8 cellular contexts compared by ENCODE assay signal in genomic region chr18:77131100-77131651, GRCh38. TPM values are rescaled to one million over a fixed set of nuclear protein-coding genes. Genes with fewer than 3 reads are reported as not detected.
DNase-seq lines count a peak whose midpoint lies in the region; ATAC-seq, FAIRE-seq and TF ChIP-seq lines count a peak whose summit lies in the region.

No MANE protein-coding gene starts in this region.

- H3K27me3 ChIP-seq in HUES6 (ENCODE audit: control insufficient read depth, insufficient read depth, low read length) (peaks cover 61% of the 10 kb centered on the region), esophagus (ENCODE audit: control insufficient read depth in 1 of 2, insufficient read depth in 2 of 2, low read length in 2 of 2) (no peaks in the 10 kb centered on the region), upper lobe of left lung (no peaks in the 10 kb centered on the region)
- no peaks in the 10 kb centered on the region for H3K27me3 ChIP-seq in naive thymus-derived CD4-positive, alpha-beta T cell (ENCODE audit: control insufficient read depth in 2 of 2, insufficient read depth in 2 of 2, low read length in 2 of 2)

- H3K27ac ChIP-seq in HUES6 (ENCODE audit: low read depth, low read length), result no peak overlapping the region
- H3K27ac ChIP-seq in esophagus (ENCODE audit: low read depth in 2 of 2, low read length in 1 of 2), result peak overlapping the region; percentile 84 to 92
- H3K27ac ChIP-seq in naive thymus-derived CD4-positive, alpha-beta T cell (ENCODE audit: low read depth, low read length), result peak overlapping the region; percentile 87
- H3K27ac ChIP-seq in upper lobe of left lung, result peak overlapping the region; percentile 96 to 99 (median 97)

- intact Hi-C loops in activated CD4-positive, alpha-beta memory T cell treated with anti-CD3 and anti-CD28 coated beads for 36 hours (cut with micrococcal nuclease), result loop anchor here (1.0 to 2.0 kb wide), 2 partner anchors 69 to 78 kb away; no protein-coding TSS in a partner anchor
- intact Hi-C loops in naive thymus-derived CD4-positive, alpha-beta T cell (cut with micrococcal nuclease), result loop anchor here in 1 of 2 donors (1.0 to 5.0 kb wide), 2 partner anchors 34 to 76 kb away; no protein-coding TSS in a partner anchor

- no peak overlapping the region for H3K9ac ChIP-seq in HUES6 (ENCODE audit: low read length)

- FAIRE-seq in HTR-8/SVneo (lab: Jason Lieb, UNC), result no peak

- WGBS in esophagus, 2 donors, result 4 to 5% methylated on average over 29 to 31 of the region's 31 CpGs
- 3 to 7% methylated on average over 17 to 31 of the region's 31 CpGs for WGBS in upper lobe of left lung, 2 donors

- peak overlapping the region; percentile 79 for H3K4me3 ChIP-seq in HUES6 (ENCODE audit: low read depth, low read length)
- peak overlapping the region; percentile 72 to 98 for H3K4me3 ChIP-seq in esophagus (ENCODE audit: low read depth in 1 of 2, low read length in 2 of 2)
- peak overlapping the region; percentile 66 for H3K4me3 ChIP-seq in naive thymus-derived CD4-positive, alpha-beta T cell (ENCODE audit: low read length)
- peak overlapping the region; percentile 77 to 91 (median 88) for H3K4me3 ChIP-seq in upper lobe of left lung

- CTCF ChIA-PET in activated CD4-positive, alpha-beta memory T cell treated with anti-CD3 and anti-CD28 coated beads for 36 hours (lab: Charles Lee), result interaction anchor here (0.7 to 2.6 kb wide), 11 partner anchors 9 to 127 kb away, joined by 3 to 14 read pairs (median 4); no protein-coding TSS in a partner anchor
- CTCF ChIA-PET in naive thymus-derived CD4-positive, alpha-beta T cell (lab: Charles Lee), result interaction anchor here (0.7 to 1.5 kb wide), 7 partner anchors 9 to 81 kb away, joined by 3 to 6 read pairs (median 4); no protein-coding TSS in a partner anchor

- H3K4me1 ChIP-seq in HUES6 (ENCODE audit: control insufficient read depth, insufficient read depth, low read length) (peaks cover 13% of the 10 kb centered on the region; the same call in 1 of the 2 replicates), esophagus (ENCODE audit: control insufficient read depth in 2 of 2, insufficient read depth in 2 of 2, low read length in 1 of 2) (peaks cover 0 to 6% of the 10 kb centered on the region in 2 donors), upper lobe of left lung (peaks cover 32 to 65% (median 44%) of the 10 kb centered on the region in 4 donors)
- peaks cover 47 to 58% of the 10 kb centered on the region in 2 donors for H3K4me1 ChIP-seq in naive thymus-derived CD4-positive, alpha-beta T cell (ENCODE audit: control insufficient read depth in 2 of 2, insufficient read depth in 2 of 2, low read length in 2 of 2)

- peak overlapping the region; percentile 93 for H3K27ac Mint-ChIP-seq in activated CD4-positive, alpha-beta memory T cell treated with anti-CD3 and anti-CD28 coated beads for 36 hours
- peak overlapping the region; percentile 89 to 97 (median 96) for H3K27ac Mint-ChIP-seq in naive thymus-derived CD4-positive, alpha-beta T cell

- H3K27me3 Mint-ChIP-seq in activated CD4-positive, alpha-beta memory T cell treated with anti-CD3 and anti-CD28 coated beads for 36 hours, result no peaks in the 10 kb centered on the region
- H3K27me3 Mint-ChIP-seq in naive thymus-derived CD4-positive, alpha-beta T cell, result no peaks in the 10 kb centered on the region

- peak in 1 of 4 donors; percentile 43 for TF ChIP-seq POLR2A in upper lobe of left lung (IDR thresholded peaks at IDR 0.05)

- peaks cover 57% of the 10 kb centered on the region for H3K4me1 Mint-ChIP-seq in activated CD4-positive, alpha-beta memory T cell treated with anti-CD3 and anti-CD28 coated beads for 36 hours (ENCODE audit: low read depth)
- H3K4me1 Mint-ChIP-seq in naive thymus-derived CD4-positive, alpha-beta T cell, result peaks cover 54 to 76% (median 71%) of the 10 kb centered on the region in 7 donors

- DNase-seq in COLO668 (lab: John Stamatoyannopoulos, UW; ENCODE audit: unreplicated experiment) (peak; percentile 41), upper lobe of left lung (peak; percentile 63 to 89), HTR-8/SVneo (ENCODE audit: insufficient read length, low spot score) (no peak)
- peak; percentile 60 for DNase-seq in activated CD4-positive, alpha-beta memory T cell treated with anti-CD3 and anti-CD28 coated beads for 36 hours
- peak in 2 of 9 donors; percentile 36 to 64 for DNase-seq in naive thymus-derived CD4-positive, alpha-beta T cell

- peak overlapping the region; percentile 96 for H3K4me3 Mint-ChIP-seq in activated CD4-positive, alpha-beta memory T cell treated with anti-CD3 and anti-CD28 coated beads for 36 hours
- H3K4me3 Mint-ChIP-seq in naive thymus-derived CD4-positive, alpha-beta T cell, result peak overlapping the region; percentile 94 to 100 (median 97)

- peak; percentile 35 for ATAC-seq in naive thymus-derived CD4-positive, alpha-beta T cell
- ATAC-seq in upper lobe of left lung (ENCODE audit: low FRiP score in 2 of 2), result peak; percentile 4 to 55
- ATAC-seq in GM19455 (IDR thresholded peaks at IDR 0.05; ENCODE audit: unreplicated experiment), result no peak

- no peaks in the 10 kb centered on the region for H3K9me3 ChIP-seq in HUES6 (ENCODE audit: control insufficient read depth, insufficient read depth, low read depth, low read length)
- H3K9me3 ChIP-seq in esophagus (ENCODE audit: control insufficient read depth in 2 of 2, insufficient read depth in 1 of 2, low read depth in 1 of 2, low read length in 1 of 2), result no peaks in the 10 kb centered on the region
- H3K9me3 ChIP-seq in naive thymus-derived CD4-positive, alpha-beta T cell (ENCODE audit: control insufficient read depth in 2 of 3, low read length in 3 of 3), result no peaks in the 10 kb centered on the region
- no peaks in the 10 kb centered on the region for H3K9me3 ChIP-seq in upper lobe of left lung

- H3K36me3 Mint-ChIP-seq in activated CD4-positive, alpha-beta memory T cell treated with anti-CD3 and anti-CD28 coated beads for 36 hours, result peaks cover 30% of the 10 kb centered on the region
- peaks cover 0 to 39% (median 10%) of the 10 kb centered on the region in 5 donors for H3K36me3 Mint-ChIP-seq in naive thymus-derived CD4-positive, alpha-beta T cell

- POLR2A ChIA-PET in activated CD4-positive, alpha-beta memory T cell treated with anti-CD3 and anti-CD28 coated beads for 36 hours (lab: Charles Lee), result interaction anchor here (1.0 to 4.1 kb wide), 10 partner anchors 10 to 81 kb away, joined by 3 to 25 read pairs (median 6); no protein-coding TSS in a partner anchor
- POLR2A ChIA-PET in naive thymus-derived CD4-positive, alpha-beta T cell (lab: Charles Lee), result interaction anchor here (0.8 to 5.7 kb wide), 16 partner anchors 8 to 309 kb away, joined by 3 to 83 read pairs (median 10); partner anchors contain the start of gene ZNF236

- no peaks in the 10 kb centered on the region for H3K9me3 Mint-ChIP-seq in activated CD4-positive, alpha-beta memory T cell treated with anti-CD3 and anti-CD28 coated beads for 36 hours
- H3K9me3 Mint-ChIP-seq in naive thymus-derived CD4-positive, alpha-beta T cell, result peaks cover 0 to 2% (median 0%) of the 10 kb centered on the region in 11 donors

- H3K36me3 ChIP-seq in HUES6 (ENCODE audit: control insufficient read depth, insufficient read depth, low read length) (no peaks in the 10 kb centered on the region), esophagus (ENCODE audit: control insufficient read depth in 2 of 2, insufficient read depth in 2 of 2, low read length in 1 of 2) (no peaks in the 10 kb centered on the region), upper lobe of left lung (no peaks in the 10 kb centered on the region)
- peaks cover 0 to 7% (median 0%) of the 10 kb centered on the region in 3 experiments for H3K36me3 ChIP-seq in naive thymus-derived CD4-positive, alpha-beta T cell (ENCODE audit: control insufficient read depth in 2 of 3, insufficient read depth in 3 of 3, low read length in 3 of 3)

- no peak for TF ChIP-seq EP300 in upper lobe of left lung (IDR thresholded peaks at IDR 0.05)

- TF ChIP-seq CTCF in upper lobe of left lung (IDR thresholded peaks at IDR 0.05), result no peak

RNA-seq across cellular contexts. Expression of gene MBP, which starts 1.4 kb away (rescaled TPM):
- 10 to 100 TPM; 38.9 to 40.4 TPM for total RNA-seq in activated CD4-positive, alpha-beta memory T cell treated with anti-CD3 and anti-CD28 coated beads for 36 hours
- polyA plus RNA-seq in esophagus, result 10 to 100 TPM in 1 of 2 donors, 1 to 10 TPM in 1; 9.7 to 10.8 TPM
- total RNA-seq in naive thymus-derived CD4-positive, alpha-beta T cell, result 100 to 1,000 TPM in 3 of 5 experiments, 10 to 100 TPM in 2; 88.3 to 152 (median 116) TPM
- 100 to 1,000 TPM in 1 of 2 donors, 10 to 100 TPM in 1; 96.4 to 107 TPM for polyA plus RNA-seq in naive thymus-derived CD4-positive, alpha-beta T cell
- total RNA-seq in upper lobe of left lung, result 10 to 100 TPM; 55.5 to 87.6 (median 68.8) TPM
